Comparison of ENCODE assay signal across 9 cellular contexts in the genomic region with DNA sequence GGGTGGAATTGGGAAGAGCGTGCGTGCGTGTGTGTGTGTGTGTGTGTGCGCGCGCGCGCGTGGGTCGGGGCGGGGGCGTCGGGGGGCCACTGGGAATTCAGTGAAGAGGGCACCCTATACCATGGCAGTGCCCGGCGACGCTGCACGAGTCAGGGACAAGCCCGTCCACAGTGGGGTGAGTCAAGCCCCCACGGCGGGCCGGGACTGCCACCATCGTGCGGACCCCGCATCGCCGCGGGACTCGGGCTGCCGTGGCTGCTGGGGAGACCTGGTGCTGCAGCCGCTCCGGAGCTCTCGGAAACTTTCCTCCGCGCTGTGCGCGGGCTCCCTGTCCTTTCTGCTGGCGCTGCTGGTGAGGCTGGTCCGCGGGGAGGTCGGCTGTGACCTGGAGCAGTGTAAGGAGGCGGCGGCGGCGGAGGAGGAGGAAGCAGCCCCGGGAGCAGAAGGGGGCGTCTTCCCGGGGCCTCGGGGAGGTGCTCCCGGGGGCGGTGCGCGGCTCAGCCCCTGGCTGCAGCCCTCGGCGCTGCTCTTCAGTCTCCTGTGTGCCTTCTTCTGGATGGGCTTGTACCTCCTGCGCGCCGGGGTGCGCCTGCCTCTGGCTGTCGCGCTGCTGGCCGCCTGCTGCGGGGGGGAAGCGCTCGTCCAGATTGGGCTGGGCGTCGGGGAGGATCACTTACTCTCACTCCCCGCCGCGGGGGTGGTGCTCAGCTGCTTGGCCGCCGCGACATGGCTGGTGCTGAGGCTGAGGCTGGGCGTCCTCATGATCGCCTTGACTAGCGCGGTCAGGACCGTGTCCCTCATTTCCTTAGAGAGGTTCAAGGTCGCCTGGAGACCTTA. TPM values are rescaled to one million over a fixed set of nuclear protein-coding genes. Genes with fewer than 3 reads are reported as not detected.
DNase-seq lines count a peak whose midpoint lies in the region; ATAC-seq and TF ChIP-seq lines count a peak whose summit lies in the region.
"Had no signal": no experiment of that assay in that cellular context is flagged by ENCODE, and none has a peak within 500 bp of the region (broad histone marks: within the 10 kb centered on the region; RNA-seq: fewer than 3 reads in every experiment).

No MANE protein-coding gene starts in this region.

- H3K9me3 ChIP-seq in Peyer's patch: no peaks in the 10 kb centered on the region

- intact Hi-C loops in left colon (cut with DNase I, micrococcal nuclease): no loop called here

- ATAC-seq in left colon (peak; percentile 68), HG03039 (IDR thresholded peaks at IDR 0.05; ENCODE audit: unreplicated experiment) (no peak)

- DNase-seq in NCI-H1417 (lab: John Stamatoyannopoulos, UW) (peak; percentile 14 to 89 (median 85)), NCI-H1417 treated with DMSO at 0.1 percent for 48 hours (lab: John Stamatoyannopoulos, UW) (no peak), Peyer's patch (peak in 2 of 3 donors; percentile 82 to 86), dermis blood vessel endothelial cell (peak; percentile 69), left colon (peak; percentile 82 to 83), RKO (ENCODE audit: low spot score) (no peak)
- DNase-seq in stimulated activated CD8-positive, alpha-beta memory T cell treated with anti-CD3 and anti-CD28 coated beads, Interleukin-4, amount 100 ng/mL, for 48 hours: peak; percentile 28

- peak; percentile 70 to 87 for TF ChIP-seq POLR2A in Peyer's patch (IDR thresholded peaks at IDR 0.05)

- no peaks in the 10 kb centered on the region for H3K36me3 ChIP-seq in Peyer's patch

- peak overlapping the region; percentile 34 to 69 (median 58) for H3K4me3 ChIP-seq in Peyer's patch

- peak overlapping the region; percentile 64 to 92 (median 77) for H3K27ac ChIP-seq in Peyer's patch

- H3K4me1 ChIP-seq in Peyer's patch: peaks cover 0 to 10% (median 0%) of the 10 kb centered on the region in 4 donors

- H3K27me3 ChIP-seq in Peyer's patch: no peaks in the 10 kb centered on the region

- TF ChIP-seq CTCF in Peyer's patch (IDR thresholded peaks at IDR 0.05): peak in 4 of 6 experiments; percentile 6 to 57 (median 49)

RNA-seq across cellular contexts. Expression of a gene that starts 1.0 kb away (rescaled TPM):
- total RNA-seq in Peyer's patch (100 to 1,000 TPM in 2 of 4 donors, 10 to 100 TPM in 2; 17.3 to 144 (median 120) TPM), dermis blood vessel endothelial cell (2.2 and 3.1 TPM in 2 replicates), left colon (100 to 1,000 TPM in 1 of 2 donors, 10 to 100 TPM in 1; 46.9 to 113 TPM)
- total RNA-seq: B cell had no signal

Comparison
In these comparisons a context has a peak if more than half of its experiments do, and no peak if none do; other contexts are left out.
1. DNase-seq: peak in NCI-H1417 (3 of 3), Peyer's patch (2 of 3), dermis blood vessel endothelial cell (single experiment), left colon (2 of 2) and stimulated activated CD8-positive, alpha-beta memory T cell treated with anti-CD3 and anti-CD28 coated beads, Interleukin-4, amount 100 ng/mL, for 48 hours (single experiment); none in NCI-H1417 treated with DMSO at 0.1 percent for 48 hours (single experiment) and RKO (single experiment).